Comparison of ENCODE assay signal across 1 cellular context in the genomic region with DNA sequence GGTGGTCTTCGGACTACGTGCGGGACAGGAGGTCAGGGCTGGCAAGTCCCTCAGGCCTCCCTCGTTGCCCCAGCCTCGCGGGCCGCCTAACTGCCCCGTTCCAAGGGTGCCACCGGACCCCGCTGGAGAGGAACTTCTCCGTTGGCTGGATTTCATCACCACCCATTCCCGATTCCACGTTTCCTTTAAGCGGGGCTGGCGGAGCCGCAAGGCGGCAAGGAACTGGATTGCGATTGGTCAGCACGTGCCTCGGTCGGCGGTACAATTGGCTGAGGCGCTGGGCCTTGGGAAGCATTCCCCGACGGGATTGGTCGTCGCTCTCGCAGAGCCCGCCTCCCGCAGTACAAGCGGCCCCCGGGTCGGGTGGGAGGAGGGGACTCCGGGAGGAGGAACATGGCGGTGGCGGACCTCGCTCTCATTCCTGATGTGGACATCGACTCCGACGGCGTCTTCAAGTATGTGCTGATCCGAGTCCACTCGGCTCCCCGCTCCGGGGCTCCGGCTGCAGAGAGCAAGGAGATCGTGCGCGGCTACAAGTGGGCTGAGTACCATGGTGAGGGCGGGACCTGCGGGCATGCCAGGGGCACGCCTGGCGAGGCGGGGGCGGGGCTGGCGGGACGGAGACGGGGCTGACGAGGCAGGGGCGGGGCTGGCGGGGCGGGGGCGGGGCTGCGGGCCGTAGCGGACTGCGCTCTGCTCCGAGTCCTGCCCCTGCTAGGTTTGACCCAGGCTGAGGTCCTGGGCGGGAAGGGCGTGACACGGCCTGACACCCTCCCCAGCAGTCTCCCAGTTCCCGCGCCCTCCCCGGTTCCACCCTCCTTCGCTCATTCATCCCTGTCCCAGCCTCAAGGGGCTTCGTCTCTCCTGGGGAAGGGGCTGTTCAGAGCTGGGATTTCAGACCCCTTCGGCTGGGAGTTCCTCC.
TF ChIP-seq lines count a peak whose summit lies in the region.

Gene PHPT1 (plus strand): TSS at position 372 of the 922 bp plus-strand sequence. CDS start 22 bp downstream, at position 394.

TF ChIP-seq in HepG2, 621 proteins besides CTCF, POLR2A, EP300 and RAD21 (continued from another document and continues in another):
- 0 out of 2 replicates have a peak, but pooled peaks have one; percentile 59 for TF ChIP-seq ZNF570 (CRISPR knock-in tag; IDR thresholded peaks at IDR 0.05; ENCODE audit: borderline replicate concordance)
- TF ChIP-seq AGO1 (IDR thresholded peaks at IDR 0.05; ENCODE audit: low read depth, low read length, poor library complexity, severe bottlenecking), result peak; percentile 98
- TF ChIP-seq ZNF101 (CRISPR knock-in tag; IDR thresholded peaks at IDR 0.05; ENCODE audit: borderline replicate concordance, low read depth), result no peak
- no peak for TF ChIP-seq SETDB1 (CRISPR knock-in tag; IDR thresholded peaks at IDR 0.05; ENCODE audit: borderline replicate concordance)
- peak; percentile 34 for TF ChIP-seq IKZF4 (CRISPR knock-in tag; IDR thresholded peaks at IDR 0.05; ENCODE audit: borderline replicate concordance, low read depth, not compliant biosample characterization)
- TF ChIP-seq KMT2B (CRISPR knock-in tag; IDR thresholded peaks at IDR 0.05), result 0 out of 2 replicates have a peak, but pooled peaks have one; percentile 43
- TF ChIP-seq, protein P1, sequence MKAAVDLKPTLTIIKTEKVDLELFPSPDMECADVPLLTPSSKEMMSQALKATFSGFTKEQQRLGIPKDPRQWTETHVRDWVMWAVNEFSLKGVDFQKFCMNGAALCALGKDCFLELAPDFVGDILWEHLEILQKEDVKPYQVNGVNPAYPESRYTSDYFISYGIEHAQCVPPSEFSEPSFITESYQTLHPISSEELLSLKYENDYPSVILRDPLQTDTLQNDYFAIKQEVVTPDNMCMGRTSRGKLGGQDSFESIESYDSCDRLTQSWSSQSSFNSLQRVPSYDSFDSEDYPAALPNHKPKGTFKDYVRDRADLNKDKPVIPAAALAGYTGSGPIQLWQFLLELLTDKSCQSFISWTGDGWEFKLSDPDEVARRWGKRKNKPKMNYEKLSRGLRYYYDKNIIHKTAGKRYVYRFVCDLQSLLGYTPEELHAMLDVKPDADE (CRISPR knock-in tag; IDR thresholded peaks at IDR 0.05), result no peak
- no peak for TF ChIP-seq HNF1A (IDR thresholded peaks at IDR 0.05; ENCODE audit: low read depth)
- TF ChIP-seq HNF1A (CRISPR knock-in tag; IDR thresholded peaks at IDR 0.05; ENCODE audit: borderline replicate concordance), result peak; percentile 49; the same call in 1 of the 2 replicates
- TF ChIP-seq IRF2 (CRISPR knock-in tag; IDR thresholded peaks at IDR 0.05), result no peak; the same call in 1 of the 2 replicates
- TF ChIP-seq KAT8 (CRISPR knock-in tag; IDR thresholded peaks at IDR 0.05), result peak; percentile 66
- TF ChIP-seq ZNF34 (CRISPR knock-in tag; IDR thresholded peaks at IDR 0.05; ENCODE audit: borderline replicate concordance), result no peak
- TF ChIP-seq ZNF580 (CRISPR knock-in tag; IDR thresholded peaks at IDR 0.05; ENCODE audit: borderline replicate concordance, low read depth), result peak; percentile 40; the same call in 1 of the 2 replicates
- TF ChIP-seq ARNT (IDR thresholded peaks at IDR 0.05), result no peak
- no peak for TF ChIP-seq ZBTB43 (CRISPR knock-in tag; conservative IDR thresholded peaks at IDR 0.05)
- peak; percentile 67; the same call in 1 of the 2 replicates for TF ChIP-seq ARID2 (CRISPR knock-in tag; IDR thresholded peaks at IDR 0.05; ENCODE audit: borderline replicate concordance)
- 0 out of 2 replicates have a peak, but pooled peaks have one; percentile 52 for TF ChIP-seq ZNF766 (CRISPR knock-in tag; IDR thresholded peaks at IDR 0.05; ENCODE audit: borderline replicate concordance)
- no peak for TF ChIP-seq ZBTB38 (CRISPR knock-in tag; IDR thresholded peaks at IDR 0.05)
- TF ChIP-seq ZBTB26 (CRISPR knock-in tag; IDR thresholded peaks at IDR 0.05; ENCODE audit: borderline replicate concordance), result peak; percentile 68
- TF ChIP-seq, protein P2, sequence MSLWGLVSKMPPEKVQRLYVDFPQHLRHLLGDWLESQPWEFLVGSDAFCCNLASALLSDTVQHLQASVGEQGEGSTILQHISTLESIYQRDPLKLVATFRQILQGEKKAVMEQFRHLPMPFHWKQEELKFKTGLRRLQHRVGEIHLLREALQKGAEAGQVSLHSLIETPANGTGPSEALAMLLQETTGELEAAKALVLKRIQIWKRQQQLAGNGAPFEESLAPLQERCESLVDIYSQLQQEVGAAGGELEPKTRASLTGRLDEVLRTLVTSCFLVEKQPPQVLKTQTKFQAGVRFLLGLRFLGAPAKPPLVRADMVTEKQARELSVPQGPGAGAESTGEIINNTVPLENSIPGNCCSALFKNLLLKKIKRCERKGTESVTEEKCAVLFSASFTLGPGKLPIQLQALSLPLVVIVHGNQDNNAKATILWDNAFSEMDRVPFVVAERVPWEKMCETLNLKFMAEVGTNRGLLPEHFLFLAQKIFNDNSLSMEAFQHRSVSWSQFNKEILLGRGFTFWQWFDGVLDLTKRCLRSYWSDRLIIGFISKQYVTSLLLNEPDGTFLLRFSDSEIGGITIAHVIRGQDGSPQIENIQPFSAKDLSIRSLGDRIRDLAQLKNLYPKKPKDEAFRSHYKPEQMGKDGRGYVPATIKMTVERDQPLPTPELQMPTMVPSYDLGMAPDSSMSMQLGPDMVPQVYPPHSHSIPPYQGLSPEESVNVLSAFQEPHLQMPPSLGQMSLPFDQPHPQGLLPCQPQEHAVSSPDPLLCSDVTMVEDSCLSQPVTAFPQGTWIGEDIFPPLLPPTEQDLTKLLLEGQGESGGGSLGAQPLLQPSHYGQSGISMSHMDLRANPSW (CRISPR knock-in tag; IDR thresholded peaks at IDR 0.05; ENCODE audit: borderline replicate concordance), result no peak
- TF ChIP-seq U2AF2 (IDR thresholded peaks at IDR 0.05; ENCODE audit: low read depth, low read length), result no peak
- TF ChIP-seq ZNF557 (CRISPR knock-in tag; IDR thresholded peaks at IDR 0.05), result no peak
- TF ChIP-seq, protein P3, sequence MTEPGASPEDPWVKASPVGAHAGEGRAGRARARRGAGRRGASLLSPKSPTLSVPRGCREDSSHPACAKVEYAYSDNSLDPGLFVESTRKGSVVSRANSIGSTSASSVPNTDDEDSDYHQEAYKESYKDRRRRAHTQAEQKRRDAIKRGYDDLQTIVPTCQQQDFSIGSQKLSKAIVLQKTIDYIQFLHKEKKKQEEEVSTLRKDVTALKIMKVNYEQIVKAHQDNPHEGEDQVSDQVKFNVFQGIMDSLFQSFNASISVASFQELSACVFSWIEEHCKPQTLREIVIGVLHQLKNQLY (CRISPR knock-in tag; IDR thresholded peaks at IDR 0.05), result no peak
- TF ChIP-seq, protein P4, sequence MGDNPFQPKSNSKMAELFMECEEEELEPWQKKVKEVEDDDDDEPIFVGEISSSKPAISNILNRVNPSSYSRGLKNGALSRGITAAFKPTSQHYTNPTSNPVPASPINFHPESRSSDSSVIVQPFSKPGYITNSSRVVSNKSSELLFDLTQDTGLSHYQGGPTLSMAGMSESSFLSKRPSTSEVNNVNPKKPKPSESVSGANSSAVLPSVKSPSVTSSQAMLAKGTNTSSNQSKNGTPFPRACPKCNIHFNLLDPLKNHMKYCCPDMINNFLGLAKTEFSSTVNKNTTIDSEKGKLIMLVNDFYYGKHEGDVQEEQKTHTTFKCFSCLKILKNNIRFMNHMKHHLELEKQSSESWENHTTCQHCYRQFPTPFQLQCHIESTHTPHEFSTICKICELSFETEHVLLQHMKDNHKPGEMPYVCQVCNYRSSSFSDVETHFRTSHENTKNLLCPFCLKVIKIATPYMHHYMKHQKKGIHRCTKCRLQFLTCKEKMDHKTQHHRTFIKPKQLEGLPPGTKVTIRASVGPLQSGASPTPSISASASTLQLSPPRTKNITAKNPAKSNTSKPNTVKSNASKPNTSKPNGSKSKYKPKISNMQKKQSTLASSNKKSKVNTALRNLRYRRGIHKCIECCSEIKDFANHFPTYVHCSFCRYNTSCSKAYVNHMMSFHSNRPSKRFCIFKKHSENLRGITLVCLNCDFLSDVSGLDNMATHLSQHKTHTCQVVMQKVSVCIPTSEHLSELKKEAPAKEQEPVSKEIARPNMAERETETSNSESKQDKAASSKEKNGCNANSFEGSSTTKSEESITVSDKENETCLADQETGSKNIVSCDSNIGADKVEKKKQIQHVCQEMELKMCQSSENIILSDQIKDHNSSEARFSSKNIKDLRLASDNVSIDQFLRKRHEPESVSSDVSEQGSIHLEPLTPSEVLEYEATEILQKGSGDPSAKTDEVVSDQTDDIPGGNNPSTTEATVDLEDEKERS (CRISPR knock-in tag; IDR thresholded peaks at IDR 0.05), result peak; percentile 52; the same call in 1 of the 2 replicates
- TF ChIP-seq HDAC1 (CRISPR knock-in tag; IDR thresholded peaks at IDR 0.05), result peak; percentile 51
- peak; percentile 47; the same call in 1 of the 2 replicates for TF ChIP-seq PCBP1 (IDR thresholded peaks at IDR 0.05; ENCODE audit: borderline replicate concordance, low read depth, low read length)
- no peak for TF ChIP-seq ZNF235 (CRISPR knock-in tag; IDR thresholded peaks at IDR 0.05; ENCODE audit: borderline replicate concordance)
- TF ChIP-seq MATR3 (CRISPR knock-in tag; IDR thresholded peaks at IDR 0.05), result no peak
- TF ChIP-seq CBX5 (CRISPR knock-in tag; IDR thresholded peaks at IDR 0.05; ENCODE audit: borderline replicate concordance), result no peak
- TF ChIP-seq ZNF234 (CRISPR knock-in tag; conservative IDR thresholded peaks at IDR 0.05), result no peak
- no peak for TF ChIP-seq ZNF569 (CRISPR knock-in tag; IDR thresholded peaks at IDR 0.05; ENCODE audit: borderline replicate concordance)
- no peak for TF ChIP-seq ZMAT5 (CRISPR knock-in tag; IDR thresholded peaks at IDR 0.05; ENCODE audit: borderline replicate concordance, low read depth)
- TF ChIP-seq ZNF709 (CRISPR knock-in tag; IDR thresholded peaks at IDR 0.05), result peak; percentile 63; the same call in 1 of the 2 replicates
- no peak for TF ChIP-seq ZFYVE20 (CRISPR knock-in tag; IDR thresholded peaks at IDR 0.05; ENCODE audit: borderline replicate concordance, low read depth)
- peak; percentile 58; the same call in 1 of the 2 replicates for TF ChIP-seq ZGPAT (CRISPR knock-in tag; IDR thresholded peaks at IDR 0.05)
- TF ChIP-seq PHF8 (CRISPR knock-in tag; IDR thresholded peaks at IDR 0.05), result peak; percentile 68
- no peak for TF ChIP-seq ZNF552 (CRISPR knock-in tag; IDR thresholded peaks at IDR 0.05; ENCODE audit: borderline replicate concordance)
- peak; percentile 75 for TF ChIP-seq SP4 (CRISPR knock-in tag; IDR thresholded peaks at IDR 0.05)
- TF ChIP-seq, protein P5, sequence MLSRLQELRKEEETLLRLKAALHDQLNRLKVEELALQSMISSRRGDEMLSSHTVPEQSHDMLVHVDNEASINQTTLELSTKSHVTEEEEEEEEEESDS (CRISPR knock-in tag; IDR thresholded peaks at IDR 0.05; ENCODE audit: borderline replicate concordance), result no peak
